Comparison of ENCODE assay signal across 8 cellular contexts in the genomic region with DNA sequence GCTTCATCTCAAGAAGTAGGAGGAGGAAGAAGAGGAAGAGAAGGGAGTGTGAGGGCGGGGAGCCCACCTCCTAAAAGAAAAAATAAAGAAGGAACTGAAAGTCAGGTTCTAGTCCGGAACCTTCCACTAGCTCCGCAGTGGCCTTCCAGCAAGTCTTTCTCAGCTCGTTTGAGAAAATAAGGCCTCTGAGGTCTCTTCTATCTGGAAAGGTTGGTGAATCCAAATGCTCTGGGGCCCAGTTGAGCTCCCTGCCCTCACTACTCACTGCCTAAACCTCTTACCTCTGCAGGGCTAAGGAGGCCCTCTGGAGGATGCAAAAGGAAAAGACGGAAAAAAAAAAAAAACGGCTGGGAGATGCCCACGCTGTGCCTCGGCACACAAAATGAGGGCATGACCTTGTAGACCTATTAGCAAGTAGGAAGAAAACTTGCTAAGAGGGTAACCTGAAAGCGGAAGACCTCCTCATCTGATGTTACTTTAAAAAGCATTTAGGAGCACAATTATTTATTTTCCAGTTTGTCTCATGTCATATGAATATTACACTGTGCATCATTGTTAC. TPM values are rescaled to one million over a fixed set of nuclear protein-coding genes. Genes with fewer than 3 reads are reported as not detected.
A peak's percentile ranks its signal among the peaks of the same experiment; 100 is the strongest.
DNase-seq lines count a peak whose midpoint lies in the region; ATAC-seq, FAIRE-seq and TF ChIP-seq lines count a peak whose summit lies in the region.

No MANE protein-coding gene starts in this region.

- H3K9me3 ChIP-seq in endodermal cell (ENCODE audit: control insufficient read depth, low read length) (no peaks in the 10 kb centered on the region), uterus (no peaks in the 10 kb centered on the region)

- POLR2A ChIA-PET in naive thymus-derived CD8-positive, alpha-beta T cell (lab: Charles Lee) = interaction anchor here (0.7 to 2.1 kb wide), 13 partner anchors 15 to 402 kb away, joined by 3 to 15 read pairs (median 4); a partner anchor contains a TSS

- no peak overlapping the region for H3K4me3 Mint-ChIP-seq in activated CD4-positive, alpha-beta T cell treated with anti-CD3 and anti-CD28 coated beads, Interleukin-2, amount 10 ng/mL, durations not matched to agents 24 days and 14 days
- no peak overlapping the region for H3K4me3 Mint-ChIP-seq in endodermal cell
- H3K4me3 Mint-ChIP-seq in naive thymus-derived CD8-positive, alpha-beta T cell = peak overlapping the region in 7 of 10 donors; percentile 1 to 51 (median 39)

- no peaks in the 10 kb centered on the region for H3K36me3 Mint-ChIP-seq in activated CD4-positive, alpha-beta T cell treated with anti-CD3 and anti-CD28 coated beads, Interleukin-2, amount 10 ng/mL, durations not matched to agents 24 days and 14 days (ENCODE audit: low read depth)
- H3K36me3 Mint-ChIP-seq in endodermal cell (ENCODE audit: low read depth) = peaks cover 4% of the 10 kb centered on the region
- peaks cover 0 to 5% (median 1%) of the 10 kb centered on the region in 3 donors for H3K36me3 Mint-ChIP-seq in naive thymus-derived CD8-positive, alpha-beta T cell

- peaks cover 3% of the 10 kb centered on the region for H3K27me3 Mint-ChIP-seq in activated CD4-positive, alpha-beta T cell treated with anti-CD3 and anti-CD28 coated beads, Interleukin-2, amount 10 ng/mL, durations not matched to agents 24 days and 14 days
- no peaks in the 10 kb centered on the region for H3K27me3 Mint-ChIP-seq in endodermal cell (ENCODE audit: insufficient read depth)
- no peaks in the 10 kb centered on the region for H3K27me3 Mint-ChIP-seq in naive thymus-derived CD8-positive, alpha-beta T cell

- peak overlapping the region; percentile 35 for H3K27ac Mint-ChIP-seq in activated CD4-positive, alpha-beta T cell treated with anti-CD3 and anti-CD28 coated beads, Interleukin-2, amount 10 ng/mL, durations not matched to agents 24 days and 14 days
- no peak overlapping the region for H3K27ac Mint-ChIP-seq in endodermal cell
- peak overlapping the region; percentile 22 to 87 (median 72) for H3K27ac Mint-ChIP-seq in naive thymus-derived CD8-positive, alpha-beta T cell

- DNase-seq in D721Med (ENCODE audit: insufficient read length, low spot score) = peak; percentile 62
- peak; percentile 63 for DNase-seq in H4 (ENCODE audit: low spot score)
- DNase-seq in NCI-H2171 treated with DMSO at 0.1 percent for 48 hours (lab: John Stamatoyannopoulos, UW) = peak; percentile 63
- peak; percentile 83 for DNase-seq in activated CD4-positive, alpha-beta T cell treated with anti-CD3 and anti-CD28 coated beads, Interleukin-2, amount 10 ng/mL, durations not matched to agents 24 days and 14 days
- peak; percentile 83 for DNase-seq in endodermal cell
- peak; percentile 12 to 73 (median 48) for DNase-seq in naive thymus-derived CD8-positive, alpha-beta T cell
- DNase-seq in uterus = no peak

- peaks cover 11% of the 10 kb centered on the region for H3K4me1 Mint-ChIP-seq in activated CD4-positive, alpha-beta T cell treated with anti-CD3 and anti-CD28 coated beads, Interleukin-2, amount 10 ng/mL, durations not matched to agents 24 days and 14 days
- H3K4me1 Mint-ChIP-seq in endodermal cell = no peaks in the 10 kb centered on the region
- H3K4me1 Mint-ChIP-seq in naive thymus-derived CD8-positive, alpha-beta T cell = peaks cover 11 to 33% (median 23%) of the 10 kb centered on the region in 4 donors

- H3K4me3 ChIP-seq in endodermal cell (ENCODE audit: low read length) (no peak overlapping the region), uterus (no peak overlapping the region)

- ATAC-seq in naive thymus-derived CD8-positive, alpha-beta T cell = peak; percentile 90 to 92
- no peak for ATAC-seq in GM19023 (IDR thresholded peaks at IDR 0.05; ENCODE audit: unreplicated experiment)

- no peak for TF ChIP-seq POLR2A in uterus (IDR thresholded peaks at IDR 0.05)

- H3K36me3 ChIP-seq in endodermal cell (ENCODE audit: control insufficient read depth, insufficient read depth, low read length) (no peaks in the 10 kb centered on the region), uterus (no peaks in the 10 kb centered on the region)

- FAIRE-seq in D721Med (lab: Jason Lieb, UNC) = no peak

- H3K27ac ChIP-seq in endodermal cell (ENCODE audit: low read depth, low read length) (no peak overlapping the region), uterus (no peak overlapping the region)

- no peaks in the 10 kb centered on the region for H3K4me1 ChIP-seq in endodermal cell (ENCODE audit: control insufficient read depth, insufficient read depth, low read length)
- no peaks in the 10 kb centered on the region for H3K4me1 ChIP-seq in uterus

- TF ChIP-seq CTCF in D721Med (IDR thresholded peaks at IDR 0.05; ENCODE audit: insufficient read depth, missing control alignments) (peak; percentile 77), endodermal cell (conservative IDR thresholded peaks at IDR 0.05) (peak; percentile 78), uterus (IDR thresholded peaks at IDR 0.05) (peak; percentile 22 to 46 (median 30))

- intact Hi-C loops in activated CD4-positive, alpha-beta T cell treated with anti-CD3 and anti-CD28 coated beads, Interleukin-2, amount 10 ng/mL, durations not matched to agents 24 days and 14 days (cut with micrococcal nuclease) = loop anchor here (5.0 kb wide), 1 partner anchor 109 kb away; no protein-coding TSS in a partner anchor
- intact Hi-C loops in uterus (cut with DNase I; ENCODE audit: low total_unique reads) = no loop called here

- H3K9ac ChIP-seq in endodermal cell (ENCODE audit: extremely low read depth, low read length, poor library complexity, severe bottlenecking) = no peak overlapping the region

- 48 to 55% methylated on average over 2 to 9 of the region's 9 CpGs for WGBS in endodermal cell (ENCODE audit: insufficient coverage in 1 of 2, insufficient read length in 1 of 2), 2 experiments

- H3K9me3 Mint-ChIP-seq in activated CD4-positive, alpha-beta T cell treated with anti-CD3 and anti-CD28 coated beads, Interleukin-2, amount 10 ng/mL, durations not matched to agents 24 days and 14 days = no peaks in the 10 kb centered on the region
- peaks cover 12% of the 10 kb centered on the region for H3K9me3 Mint-ChIP-seq in endodermal cell
- peaks cover 0 to 4% (median 0%) of the 10 kb centered on the region in 9 donors for H3K9me3 Mint-ChIP-seq in naive thymus-derived CD8-positive, alpha-beta T cell

- H3K27me3 ChIP-seq in endodermal cell (ENCODE audit: control insufficient read depth, insufficient read depth, low read length, poor library complexity, severe bottlenecking) (no peaks in the 10 kb centered on the region), uterus (no peaks in the 10 kb centered on the region)

RNA-seq across cellular contexts. Expression of a gene that starts 35.9 kb away (rescaled TPM):
- 10.1 and 14.2 TPM in 2 replicates for total RNA-seq in H4 (2014; rRNA removed; shearing (Covaris generic))
- total RNA-seq in activated CD4-positive, alpha-beta T cell treated with anti-CD3 and anti-CD28 coated beads, Interleukin-2, amount 10 ng/mL, durations not matched to agents 24 days and 14 days = 0.68 and 1.3 TPM in 2 replicates
- 1 to 10 TPM; 4.0 to 4.8 TPM for total RNA-seq in endodermal cell
- polyA plus RNA-seq in endodermal cell (2013, experiment 1 of 2) = 4.0 TPM
- 3.8 TPM for polyA plus RNA-seq in endodermal cell (2013, experiment 2 of 2)
- 1 to 10 TPM; 7.2 to 8.1 TPM for total RNA-seq in naive thymus-derived CD8-positive, alpha-beta T cell
- 10 to 100 TPM; 21.2 to 37.7 (median 25.3) TPM for polyA plus RNA-seq in naive thymus-derived CD8-positive, alpha-beta T cell
- total RNA-seq in uterus = 100 to 1,000 TPM in 2 of 4 donors, 10 to 100 TPM in 2; 48.0 to 304 (median 165) TPM

RNA-seq across cellular contexts. Expression of a gene that starts 44.2 kb away (rescaled TPM):
- 2.4 and 3.1 TPM in 2 replicates for total RNA-seq in H4 (2014; rRNA removed; shearing (Covaris generic))
- total RNA-seq in activated CD4-positive, alpha-beta T cell treated with anti-CD3 and anti-CD28 coated beads, Interleukin-2, amount 10 ng/mL, durations not matched to agents 24 days and 14 days = 18.6 and 19.3 TPM in 2 replicates
- total RNA-seq in endodermal cell (10 to 100 TPM; 17.3 to 19.5 TPM), uterus (10 to 100 TPM; 25.4 to 79.1 (median 36.5) TPM)
- polyA plus RNA-seq in endodermal cell (2013, experiment 1 of 2) = 2.7 TPM
- 3.1 TPM for polyA plus RNA-seq in endodermal cell (2013, experiment 2 of 2)
- 100 to 1,000 TPM; 298 to 309 TPM for total RNA-seq in naive thymus-derived CD8-positive, alpha-beta T cell
- polyA plus RNA-seq in naive thymus-derived CD8-positive, alpha-beta T cell = 100 to 1,000 TPM; 125 to 167 (median 160) TPM

Comparison
In these comparisons a context has a peak if more than half of its experiments do, and no peak if none do; other contexts are left out.
1. DNase-seq: peak in D721Med (single experiment), H4 (single experiment), NCI-H2171 treated with DMSO at 0.1 percent for 48 hours (single experiment), activated CD4-positive, alpha-beta T cell treated with anti-CD3 and anti-CD28 coated beads, Interleukin-2, amount 10 ng/mL, durations not matched to agents 24 days and 14 days (single experiment), endodermal cell (single experiment) and naive thymus-derived CD8-positive, alpha-beta T cell (10 of 10); none in uterus (0 of 2).
2. H3K4me3 Mint-ChIP-seq: peak in naive thymus-derived CD8-positive, alpha-beta T cell (7 of 10); none in activated CD4-positive, alpha-beta T cell treated with anti-CD3 and anti-CD28 coated beads, Interleukin-2, amount 10 ng/mL, durations not matched to agents 24 days and 14 days (single experiment) and endodermal cell (single experiment).
3. Peak in every context shown above with its lines, with median percentiles within 50 percentile points of each other: CTCF ChIP-seq.